In genomic region chr13:33033361-33033812, GRCh38 we compare ENCODE assay signal across 9 cellular contexts. TPM values are rescaled to one million over a fixed set of nuclear protein-coding genes. Genes with fewer than 3 reads are reported as not detected.
DNase-seq lines count a peak whose midpoint lies in the region; ATAC-seq and TF ChIP-seq lines count a peak whose summit lies in the region.
"Had no signal": no experiment of that assay in that cellular context is flagged by ENCODE, and none has a peak within 500 bp of the region (broad histone marks: within the 10 kb centered on the region; RNA-seq: fewer than 3 reads in every experiment).

No MANE protein-coding gene starts in this region.

- H2AFZ ChIP-seq in mammary epithelial cell (ENCODE audit: low read depth, low read length) = no peak overlapping the region

- peak; percentile 7 for DNase-seq in stimulated activated CD4-positive, alpha-beta T cell treated with anti-CD3 and anti-CD28 coated beads, Interleukin-12 subunit alpha, Interleukin-12 subunit beta, amount 100 ng/mL, for 4 hours
- no peak for DNase-seq in stimulated activated CD4-positive, alpha-beta T cell treated with anti-CD3 and anti-CD28 coated beads, Interleukin-2, amount 100 ng/mL, for 48 hours
- DNase-seq in central memory CD4-positive, alpha-beta T cell = peak; percentile 3
- DNase-seq in upper lobe of right lung = peak; percentile 66
- DNase-seq in mammary epithelial cell = no peak
- no peak for DNase-seq in RPMI8226

- dilution Hi-C loops in mammary epithelial cell (cut with HindIII; ENCODE audit: low sequenced_read_pairs) = no loop called here

- H3K27ac ChIP-seq in upper lobe of right lung = no peak overlapping the region
- peak overlapping the region in 1 of 4 donors; percentile 28 for H3K27ac ChIP-seq in gastroesophageal sphincter
- no peak overlapping the region for H3K27ac ChIP-seq in mammary epithelial cell (ENCODE audit: insufficient read depth, low read depth, low read length)
- H3K27ac ChIP-seq: BLaER1 had no signal

- no peaks in the 10 kb centered on the region for H3K9me3 Mint-ChIP-seq in IgD-negative memory B cell

- H3K27me3 ChIP-seq in upper lobe of right lung (no peaks in the 10 kb centered on the region), gastroesophageal sphincter (no peaks in the 10 kb centered on the region), mammary epithelial cell (ENCODE audit: insufficient read depth, low read length) (peaks cover 2% of the 10 kb centered on the region)
- H3K27me3 ChIP-seq: BLaER1 had no signal

- no peak overlapping the region for H3K9ac ChIP-seq in mammary epithelial cell (ENCODE audit: insufficient read depth, low read length)
- H3K9ac ChIP-seq: BLaER1 had no signal

- H3K4me1 Mint-ChIP-seq in IgD-negative memory B cell = peaks cover 0 to 3% (median 2%) of the 10 kb centered on the region in 3 donors

- ATAC-seq in upper lobe of right lung (peak; percentile 77), gastroesophageal sphincter (no peak)

- intact Hi-C loops in upper lobe of right lung (cut with DNase I) = no loop called here
- intact Hi-C loops in mammary epithelial cell (cut with micrococcal nuclease) = no loop called here

- no peak overlapping the region for H3K27ac Mint-ChIP-seq in IgD-negative memory B cell

- peaks cover 14% of the 10 kb centered on the region for H3K27me3 Mint-ChIP-seq in IgD-negative memory B cell

- CTCF ChIA-PET in mammary epithelial cell (lab: Charles Lee; ENCODE audit: low non-redundant PET) = no interaction called here

- TF ChIP-seq POLR2A in gastroesophageal sphincter (IDR thresholded peaks at IDR 0.05) = no peak

- H3K4me1 ChIP-seq in upper lobe of right lung = no peaks in the 10 kb centered on the region
- H3K4me1 ChIP-seq in gastroesophageal sphincter = peaks cover 0 to 8% (median 0%) of the 10 kb centered on the region in 3 donors
- no peaks in the 10 kb centered on the region for H3K4me1 ChIP-seq in mammary epithelial cell (ENCODE audit: insufficient read depth, low read length)
- H3K4me1 ChIP-seq: BLaER1 had no signal

- H3K79me2 ChIP-seq in mammary epithelial cell (ENCODE audit: insufficient read depth, low read length) = no peaks in the 10 kb centered on the region

- H3K4me3 Mint-ChIP-seq in IgD-negative memory B cell = peak overlapping the region in 3 of 4 donors; percentile 38 to 94 (median 64)

- H3K36me3 ChIP-seq in upper lobe of right lung = no peaks in the 10 kb centered on the region
- no peaks in the 10 kb centered on the region for H3K36me3 ChIP-seq in gastroesophageal sphincter
- no peaks in the 10 kb centered on the region for H3K36me3 ChIP-seq in mammary epithelial cell (ENCODE audit: insufficient read depth, low read length)
- H3K36me3 ChIP-seq: BLaER1 had no signal

- BruUV-seq in mammary epithelial cell (replicated peaks; lab: Mats Ljungman, UMichigan) = no TSS peak

- 69 to 100% methylated on average over 1 to 6 of the region's 9 CpGs for WGBS in gastroesophageal sphincter (ENCODE audit: low coverage in 1 of 2), 2 donors
- 77% methylated on average over 9 of the region's 9 CpGs for WGBS in mammary epithelial cell (ENCODE audit: low coverage, missing lambda C conversion rate)

- H3K4me2 ChIP-seq in mammary epithelial cell (ENCODE audit: insufficient read depth, low read depth, low read length) = no peak overlapping the region
- H3K4me2 ChIP-seq: BLaER1 had no signal

- no peaks in the 10 kb centered on the region for H4K20me1 ChIP-seq in mammary epithelial cell (ENCODE audit: insufficient read depth, low read length)
- H4K20me1 ChIP-seq: BLaER1 had no signal

- in situ Hi-C loops in mammary epithelial cell (cut with MboI; ENCODE audit: low sequenced_read_pairs in 2 of 2) = no loop called here

- H3K4me3 ChIP-seq in upper lobe of right lung (peak overlapping the region; percentile 20), gastroesophageal sphincter (peak overlapping the region in 1 of 2 donors; percentile 10), mammary epithelial cell (replicated peaks in 1 of 3; ENCODE audit: insufficient read depth in 1 of 3, low read depth in 2 of 3, low read length in 3 of 3) (no peak overlapping the region)
- H3K4me3 ChIP-seq: BLaER1 had no signal

- TF ChIP-seq EP300 in gastroesophageal sphincter (IDR thresholded peaks at IDR 0.05) = no peak

- H3K36me3 Mint-ChIP-seq in IgD-negative memory B cell = no peaks in the 10 kb centered on the region

- no peak for TF ChIP-seq CTCF in upper lobe of right lung (IDR thresholded peaks at IDR 0.05)
- no peak for TF ChIP-seq CTCF in gastroesophageal sphincter (IDR thresholded peaks at IDR 0.05)
- TF ChIP-seq CTCF in mammary epithelial cell (conservative IDR thresholded peaks at IDR 0.05 in 1 of 2, IDR thresholded peaks at IDR 0.05 in 1 of 2; ENCODE audit: extremely low read depth in 1 of 2, insufficient read depth in 1 of 2, low read depth in 1 of 2, low read length in 2 of 2) = no peak

- H3K9me3 ChIP-seq in upper lobe of right lung (no peaks in the 10 kb centered on the region), gastroesophageal sphincter (no peaks in the 10 kb centered on the region), mammary epithelial cell (replicated peaks; ENCODE audit: insufficient read depth, low read length) (no peaks in the 10 kb centered on the region)
- H3K9me3 ChIP-seq: BLaER1 had no signal

RNA-seq across cellular contexts. Expression of gene KL, which starts 17.2 kb away (rescaled TPM):
- polyA plus RNA-seq in IgD-negative memory B cell (not detected), mammary epithelial cell (not detected)
- total RNA-seq in upper lobe of right lung (12.5 TPM), gastroesophageal sphincter (1 to 10 TPM; 1.7 to 6.6 (median 3.4) TPM), mammary epithelial cell (not detected)
- polyA minus RNA-seq in mammary epithelial cell = not detected

Comparison
In these comparisons a context has a peak if more than half of its experiments do, and no peak if none do; other contexts are left out.
1. DNase-seq: peak in stimulated activated CD4-positive, alpha-beta T cell treated with anti-CD3 and anti-CD28 coated beads, Interleukin-12 subunit alpha, Interleukin-12 subunit beta, amount 100 ng/mL, for 4 hours (single experiment), central memory CD4-positive, alpha-beta T cell (single experiment) and upper lobe of right lung (single experiment); none in stimulated activated CD4-positive, alpha-beta T cell treated with anti-CD3 and anti-CD28 coated beads, Interleukin-2, amount 100 ng/mL, for 48 hours (0 of 2), mammary epithelial cell (single experiment) and RPMI8226 (single experiment).